ENCODE assay signal across 9 cellular contexts in genomic region chr19:36213793-36214387, GRCh38. TPM values are rescaled to one million over a fixed set of nuclear protein-coding genes. Genes with fewer than 3 reads are reported as not detected.
DNase-seq lines count a peak whose midpoint lies in the region; ATAC-seq and TF ChIP-seq lines count a peak whose summit lies in the region.
"Had no signal": no experiment of that assay in that cellular context is flagged by ENCODE, and none has a peak within 500 bp of the region (broad histone marks: within the 10 kb centered on the region; RNA-seq: fewer than 3 reads in every experiment).

No MANE protein-coding gene starts in this region.

- H3K9me3 Mint-ChIP-seq in H9 (no peaks in the 10 kb centered on the region), memory B cell (no peaks in the 10 kb centered on the region)

- no peak overlapping the region for H2AK5ac ChIP-seq in H9 (ENCODE audit: insufficient read length, low read length)

- H2BK5ac ChIP-seq in H9 (ENCODE audit: insufficient read length, low read length): no peak overlapping the region

- no peak for TF ChIP-seq POLR2A in body of pancreas (IDR thresholded peaks at IDR 0.05)
- TF ChIP-seq POLR2A in vagina (IDR thresholded peaks at IDR 0.05): no peak

- no peak overlapping the region for H2BK120ac ChIP-seq in H9 (ENCODE audit: low read depth, low read length, poor library complexity, severe bottlenecking)

- H3K23me2 ChIP-seq in H9 (ENCODE audit: insufficient read length, low read depth, low read length, poor library complexity, severe bottlenecking): peaks cover 4% of the 10 kb centered on the region

- H3K23ac ChIP-seq in H9 (ENCODE audit: insufficient read length, low read depth, low read length): no peak overlapping the region

- no peak overlapping the region for H2BK12ac ChIP-seq in H9 (ENCODE audit: insufficient read length, low read depth, low read length)

- H3K14ac ChIP-seq in H9 (ENCODE audit: insufficient read depth, low read length): peak overlapping the region; percentile 70

- H2BK20ac ChIP-seq in H9 (ENCODE audit: low read depth, low read length, poor library complexity, severe bottlenecking): no peak overlapping the region

- H3K4me1 ChIP-seq in H9 (ENCODE audit: insufficient read depth, low read length) (no peaks in the 10 kb centered on the region), body of pancreas (peaks cover 20% of the 10 kb centered on the region), vagina (peaks cover 35% of the 10 kb centered on the region)

- no peak for ATAC-seq in body of pancreas
- no peak for ATAC-seq in memory B cell (ENCODE audit: low read depth)
- ATAC-seq in GM21526 (IDR thresholded peaks at IDR 0.05; ENCODE audit: low FRiP score, unreplicated experiment): no peak
- no peak for ATAC-seq in HG03378 (IDR thresholded peaks at IDR 0.05; ENCODE audit: unreplicated experiment)

- no peak overlapping the region for H3K56ac ChIP-seq in H9 (ENCODE audit: insufficient read length, low read depth, low read length)

- H3K4me1 Mint-ChIP-seq in H9 (peaks cover 6 to 15% of the 10 kb centered on the region in 2 experiments), memory B cell (peaks cover 7% of the 10 kb centered on the region)

- H4K5ac ChIP-seq in H9 (ENCODE audit: insufficient read length, low read depth, low read length): no peak overlapping the region

- no peak overlapping the region for H3T11ph ChIP-seq in H9 (ENCODE audit: low read length)

- TF ChIP-seq CTCF in AG09309 (IDR thresholded peaks at IDR 0.05; ENCODE audit: control insufficient read depth, insufficient read depth, low read depth, low read length, missing control alignments) (no peak), H9 (conservative IDR thresholded peaks at IDR 0.05) (no peak), body of pancreas (IDR thresholded peaks at IDR 0.05) (peak in 1 of 7 experiments; percentile 7), vagina (IDR thresholded peaks at IDR 0.05) (no peak)

- peak; percentile 2 for DNase-seq in AG09309 (ENCODE audit: low read depth)
- no peak for DNase-seq in H9
- peak in 2 of 4 donors; percentile 25 to 33 for DNase-seq in body of pancreas
- DNase-seq in memory B cell (ENCODE audit: low spot score in 2 of 2): peak; percentile 4 to 14
- DNase-seq in vagina (ENCODE audit: extremely low spot score in 2 of 2): no peak
- DNase-seq in COLO668 (lab: John Stamatoyannopoulos, UW; ENCODE audit: unreplicated experiment): no peak

- no CpG with 5 or more reads among the region's 15 CpGs for WGBS in H9 (ENCODE audit: extremely low coverage, insufficient read length, low lambda C conversion rate)
- WGBS in body of pancreas, 2 donors: 11 to 17% methylated on average over 14 to 15 of the region's 15 CpGs

- no peak overlapping the region for H3K4me3 Mint-ChIP-seq in H9
- no peak overlapping the region for H3K4me3 Mint-ChIP-seq in memory B cell

- H4K20me1 ChIP-seq in H9 (ENCODE audit: control insufficient read depth, insufficient read depth, insufficient read length): no peaks in the 10 kb centered on the region

- H3K4me3 ChIP-seq in AG09309 (ENCODE audit: control insufficient read depth, low read depth, low read length): peak overlapping the region; percentile 86
- peak overlapping the region; percentile 46 to 61 for H3K4me3 ChIP-seq in body of pancreas
- peak overlapping the region; percentile 66 to 97 for H3K4me3 ChIP-seq in vagina

- no peaks in the 10 kb centered on the region for H3K27me3 Mint-ChIP-seq in H9 (ENCODE audit: low read depth)
- no peaks in the 10 kb centered on the region for H3K27me3 Mint-ChIP-seq in memory B cell

- H3K27ac ChIP-seq in H9 (ENCODE audit: insufficient read length, low read depth, low read length) (no peak overlapping the region), body of pancreas (peak overlapping the region; percentile 86 to 91 (median 89)), vagina (peak overlapping the region; percentile 94)

- H3K27me3 ChIP-seq in H9 (ENCODE audit: insufficient read depth, low read length): no peaks in the 10 kb centered on the region
- H3K27me3 ChIP-seq in body of pancreas: no peaks in the 10 kb centered on the region
- H3K27me3 ChIP-seq in vagina: no peaks in the 10 kb centered on the region

- H4K91ac ChIP-seq in H9 (ENCODE audit: insufficient read length, low read depth, low read length): no peak overlapping the region

- peak overlapping the region; percentile 76 for H3K4me2 ChIP-seq in H9 (ENCODE audit: insufficient read depth, insufficient read length, low read length)

- H4K8ac ChIP-seq in H9 (replicated peaks; ENCODE audit: insufficient read length, low read depth, low read length): no peak overlapping the region

- H3K9me3 ChIP-seq in H9 (ENCODE audit: control insufficient read depth, low read depth, low read length) (no peaks in the 10 kb centered on the region), body of pancreas (no peaks in the 10 kb centered on the region), vagina (no peaks in the 10 kb centered on the region)

- H2AFZ ChIP-seq in H9 (ENCODE audit: low read length): no peak overlapping the region

- no peaks in the 10 kb centered on the region for H3K79me1 ChIP-seq in H9 (ENCODE audit: insufficient read depth, low read depth, low read length, poor library complexity, severe bottlenecking)

- no peak overlapping the region for H2BK15ac ChIP-seq in H9 (ENCODE audit: low read depth, low read length)

- H3K79me2 ChIP-seq in H9 (ENCODE audit: insufficient read depth, low read length): peaks cover 21% of the 10 kb centered on the region; the same call in 1 of the 2 replicates

- H3K18ac ChIP-seq in H9 (ENCODE audit: insufficient read length, low read depth, low read length): peak overlapping the region; percentile 65

- H3K27ac Mint-ChIP-seq in H9 (no peak overlapping the region), memory B cell (no peak overlapping the region)
- H3K27ac Mint-ChIP-seq: nephron had no signal

- intact Hi-C loops in body of pancreas (cut with DNase I): no loop called here
- intact Hi-C loops in vagina (cut with DNase I): no loop called here

- H3K4ac ChIP-seq in H9 (ENCODE audit: low read depth, low read length): no peak overlapping the region

- H3K36me3 ChIP-seq in body of pancreas (replicated peaks in 1 of 2; ENCODE audit: insufficient read depth in 1 of 2, low read depth in 2 of 2) (no peaks in the 10 kb centered on the region), vagina (no peaks in the 10 kb centered on the region)

- H3K9ac ChIP-seq in H9 (ENCODE audit: extremely low read depth, insufficient read length, low read length): peak overlapping the region; percentile 73

- H3K36me3 Mint-ChIP-seq in H9 (ENCODE audit: insufficient read depth in 1 of 3, low read depth in 3 of 3): peaks cover 4 to 13% (median 5%) of the 10 kb centered on the region in 3 experiments; a peak in 6 of 7 replicates
- H3K36me3 Mint-ChIP-seq in memory B cell: peaks cover 2% of the 10 kb centered on the region

RNA-seq across cellular contexts. Expression of gene ZNF565, which starts 0.6 kb away (rescaled TPM):
- total RNA-seq in H9 (2021) (4.8 and 5.3 TPM in 2 replicates), body of pancreas (1 to 10 TPM; 4.9 to 5.3 TPM), vagina (3.9 TPM)

RNA-seq across cellular contexts. Expression of gene ZNF146, which starts 1.0 kb away (rescaled TPM):
- 166 and 167 TPM in 2 replicates for total RNA-seq in H9 (2021)
- total RNA-seq in body of pancreas: 10 to 100 TPM; 23.7 to 38.7 TPM
- 42.2 TPM for total RNA-seq in vagina

Comparison
In these comparisons a context has a peak if more than half of its experiments do, and no peak if none do; other contexts are left out.
1. DNase-seq: peak in AG09309 (single experiment) and memory B cell (2 of 2); none in H9 (single experiment), vagina (0 of 2) and COLO668 (single experiment).
2. Peak in every context shown above with its lines, with median percentiles within 50 percentile points of each other: H3K4me3 ChIP-seq.